Comparison of ENCODE assay signal across 16 cellular contexts in genomic region chr5:40494631-40495030, GRCh38.
DNase-seq lines count a peak whose midpoint lies in the region; ATAC-seq and TF ChIP-seq lines count a peak whose summit lies in the region.
"Had no signal": no experiment of that assay in that cellular context is flagged by ENCODE, and none has a peak within 500 bp of the region (broad histone marks: within the 10 kb centered on the region; RNA-seq: fewer than 3 reads in every experiment).

No MANE protein-coding gene starts in this region.

- no peaks in the 10 kb centered on the region for H3K27me3 ChIP-seq in OCI-LY3 (ENCODE audit: low read depth, low read length)
- H3K27me3 ChIP-seq: BLaER1 had no signal

- no peak overlapping the region for H3K4me3 ChIP-seq in OCI-LY3 (ENCODE audit: low read length)
- H3K4me3 ChIP-seq: BLaER1, GM23338 had no signal

- intact Hi-C loops in activated CD4-positive, alpha-beta T cell treated with anti-CD3 and anti-CD28 coated beads, Interleukin-2, amount 10 ng/mL, durations not matched to agents 24 days and 14 days (cut with micrococcal nuclease): no loop called here

- H3K36me3 Mint-ChIP-seq in activated CD4-positive, alpha-beta T cell treated with anti-CD3 and anti-CD28 coated beads, Interleukin-2, amount 10 ng/mL, durations not matched to agents 24 days and 14 days (ENCODE audit: low read depth): peaks cover 16% of the 10 kb centered on the region
- H3K36me3 Mint-ChIP-seq in stimulated activated naive B cell treated with anti-CD40 and anti-IgM and Interleukin-4, amounts not matched to agents 10 μg/mL and 1 μg/mL and 100 μg/mL, for 72 hours: peaks cover 0 to 7% of the 10 kb centered on the region in 2 donors
- H3K36me3 Mint-ChIP-seq in glutamatergic neuron (ENCODE audit: unreplicated experiment): no peaks in the 10 kb centered on the region

- DNase-seq in activated CD4-positive, alpha-beta T cell treated with anti-CD3 and anti-CD28 coated beads, Interleukin-2, amount 10 ng/mL, durations not matched to agents 24 days and 14 days: no peak
- no peak for DNase-seq in activated CD4-positive, alpha-beta T cell treated with anti-CD3 and anti-CD28 coated beads for 48 hours
- peak; percentile 14 for DNase-seq in stimulated activated CD4-positive, alpha-beta T cell treated with anti-CD3 and anti-CD28 coated beads, Interleukin-1b, Interleukin-23, amount 100 ng/mL, for 48 hours
- no peak for DNase-seq in stimulated activated CD4-positive, alpha-beta T cell treated with anti-CD3 and anti-CD28 coated beads, Interleukin-2, amount 100 ng/mL, for 48 hours
- DNase-seq in stimulated activated naive B cell treated with anti-CD40 and anti-IgM and Interleukin-4, amounts not matched to agents 10 μg/mL and 1 μg/mL and 100 μg/mL, for 72 hours: no peak
- DNase-seq in glutamatergic neuron: no peak
- DNase-seq in SKM-1 (lab: John Stamatoyannopoulos, UW; ENCODE audit: unreplicated experiment): no peak
- DNase-seq: 8988T; AML-193; Calu3; CD4-positive, alpha-beta T cell; DMS 273 treated with DMSO at 0.1 percent for 48 hours; H9 had no signal

- H4K20me1 ChIP-seq in OCI-LY3 (ENCODE audit: insufficient read depth, low read length): no peaks in the 10 kb centered on the region
- H4K20me1 ChIP-seq: BLaER1 had no signal

- peaks cover 58% of the 10 kb centered on the region for H3K4me1 ChIP-seq in OCI-LY3 (ENCODE audit: low read length)

- peaks cover 17% of the 10 kb centered on the region for H3K9me3 Mint-ChIP-seq in activated CD4-positive, alpha-beta T cell treated with anti-CD3 and anti-CD28 coated beads, Interleukin-2, amount 10 ng/mL, durations not matched to agents 24 days and 14 days
- H3K9me3 Mint-ChIP-seq in stimulated activated naive B cell treated with anti-CD40 and anti-IgM and Interleukin-4, amounts not matched to agents 10 μg/mL and 1 μg/mL and 100 μg/mL, for 72 hours: peaks cover 3 to 8% of the 10 kb centered on the region in 2 donors
- peaks cover 2% of the 10 kb centered on the region for H3K9me3 Mint-ChIP-seq in glutamatergic neuron (ENCODE audit: unreplicated experiment)
- H3K9me3 Mint-ChIP-seq: CD4-positive, alpha-beta T cell; GM23338; H9 had no signal

- no peak overlapping the region; the same call in 1 of the 2 replicates for H2AFZ ChIP-seq in OCI-LY3 (ENCODE audit: low read depth, low read length)
- H2AFZ ChIP-seq: GM23338 had no signal

- H3K79me2 ChIP-seq in OCI-LY3 (ENCODE audit: low read length): no peaks in the 10 kb centered on the region

- H3K27ac ChIP-seq in OCI-LY3 (ENCODE audit: low read length): peak overlapping the region; percentile 10
- H3K27ac ChIP-seq: BLaER1 had no signal

- H3K4me2 ChIP-seq in OCI-LY3 (ENCODE audit: low read length): peak overlapping the region; percentile 21
- H3K4me2 ChIP-seq: GM23338 had no signal

- peaks cover 33% of the 10 kb centered on the region for H3K4me1 Mint-ChIP-seq in activated CD4-positive, alpha-beta T cell treated with anti-CD3 and anti-CD28 coated beads, Interleukin-2, amount 10 ng/mL, durations not matched to agents 24 days and 14 days
- H3K4me1 Mint-ChIP-seq in stimulated activated naive B cell treated with anti-CD40 and anti-IgM and Interleukin-4, amounts not matched to agents 10 μg/mL and 1 μg/mL and 100 μg/mL, for 72 hours: peaks cover 24 to 49% of the 10 kb centered on the region in 2 donors
- no peaks in the 10 kb centered on the region for H3K4me1 Mint-ChIP-seq in glutamatergic neuron (ENCODE audit: low read depth, unreplicated experiment)

- peaks cover 4% of the 10 kb centered on the region for H3K36me3 ChIP-seq in OCI-LY3 (replicated peaks; ENCODE audit: low read depth, low read length)
- H3K36me3 ChIP-seq: BLaER1 had no signal

- no peak overlapping the region for H3K4me3 Mint-ChIP-seq in activated CD4-positive, alpha-beta T cell treated with anti-CD3 and anti-CD28 coated beads, Interleukin-2, amount 10 ng/mL, durations not matched to agents 24 days and 14 days
- H3K4me3 Mint-ChIP-seq in stimulated activated naive B cell treated with anti-CD40 and anti-IgM and Interleukin-4, amounts not matched to agents 10 μg/mL and 1 μg/mL and 100 μg/mL, for 72 hours: no peak overlapping the region
- no peak overlapping the region for H3K4me3 Mint-ChIP-seq in glutamatergic neuron (ENCODE audit: unreplicated experiment)
- H3K4me3 Mint-ChIP-seq: CD4-positive, alpha-beta T cell; GM23338; H9 had no signal

- TF ChIP-seq CTCF in OCI-LY3 (IDR thresholded peaks at IDR 0.05; ENCODE audit: low read depth, low read length) (no peak), glutamatergic neuron (IDR thresholded peaks at IDR 0.05; ENCODE audit: partially characterized antibody, unreplicated experiment) (no peak)

- no peak overlapping the region for H3K9ac ChIP-seq in OCI-LY3 (ENCODE audit: low read length)
- H3K9ac ChIP-seq: BLaER1 had no signal

- H3K9me3 ChIP-seq in OCI-LY3 (ENCODE audit: insufficient read depth, low read length): no peaks in the 10 kb centered on the region

- no peak for ATAC-seq in stimulated activated naive B cell treated with anti-CD40 and anti-IgM and Interleukin-4, amounts not matched to agents 10 μg/mL and 1 μg/mL and 100 μg/mL, for 72 hours (replicated peaks)
- ATAC-seq: GM23338 had no signal

- H3K27me3 Mint-ChIP-seq in activated CD4-positive, alpha-beta T cell treated with anti-CD3 and anti-CD28 coated beads, Interleukin-2, amount 10 ng/mL, durations not matched to agents 24 days and 14 days: no peaks in the 10 kb centered on the region
- no peaks in the 10 kb centered on the region for H3K27me3 Mint-ChIP-seq in stimulated activated naive B cell treated with anti-CD40 and anti-IgM and Interleukin-4, amounts not matched to agents 10 μg/mL and 1 μg/mL and 100 μg/mL, for 72 hours
- H3K27me3 Mint-ChIP-seq in glutamatergic neuron (ENCODE audit: unreplicated experiment): no peaks in the 10 kb centered on the region
- H3K27me3 Mint-ChIP-seq: CD4-positive, alpha-beta T cell had no signal

- H3K27ac Mint-ChIP-seq in activated CD4-positive, alpha-beta T cell treated with anti-CD3 and anti-CD28 coated beads, Interleukin-2, amount 10 ng/mL, durations not matched to agents 24 days and 14 days: peak overlapping the region; percentile 46
- H3K27ac Mint-ChIP-seq in stimulated activated naive B cell treated with anti-CD40 and anti-IgM and Interleukin-4, amounts not matched to agents 10 μg/mL and 1 μg/mL and 100 μg/mL, for 72 hours: peak overlapping the region; percentile 37
- no peak overlapping the region for H3K27ac Mint-ChIP-seq in glutamatergic neuron (ENCODE audit: unreplicated experiment)
- H3K27ac Mint-ChIP-seq: CD4-positive, alpha-beta T cell; GM23338; H9 had no signal
